In the genomic region with DNA sequence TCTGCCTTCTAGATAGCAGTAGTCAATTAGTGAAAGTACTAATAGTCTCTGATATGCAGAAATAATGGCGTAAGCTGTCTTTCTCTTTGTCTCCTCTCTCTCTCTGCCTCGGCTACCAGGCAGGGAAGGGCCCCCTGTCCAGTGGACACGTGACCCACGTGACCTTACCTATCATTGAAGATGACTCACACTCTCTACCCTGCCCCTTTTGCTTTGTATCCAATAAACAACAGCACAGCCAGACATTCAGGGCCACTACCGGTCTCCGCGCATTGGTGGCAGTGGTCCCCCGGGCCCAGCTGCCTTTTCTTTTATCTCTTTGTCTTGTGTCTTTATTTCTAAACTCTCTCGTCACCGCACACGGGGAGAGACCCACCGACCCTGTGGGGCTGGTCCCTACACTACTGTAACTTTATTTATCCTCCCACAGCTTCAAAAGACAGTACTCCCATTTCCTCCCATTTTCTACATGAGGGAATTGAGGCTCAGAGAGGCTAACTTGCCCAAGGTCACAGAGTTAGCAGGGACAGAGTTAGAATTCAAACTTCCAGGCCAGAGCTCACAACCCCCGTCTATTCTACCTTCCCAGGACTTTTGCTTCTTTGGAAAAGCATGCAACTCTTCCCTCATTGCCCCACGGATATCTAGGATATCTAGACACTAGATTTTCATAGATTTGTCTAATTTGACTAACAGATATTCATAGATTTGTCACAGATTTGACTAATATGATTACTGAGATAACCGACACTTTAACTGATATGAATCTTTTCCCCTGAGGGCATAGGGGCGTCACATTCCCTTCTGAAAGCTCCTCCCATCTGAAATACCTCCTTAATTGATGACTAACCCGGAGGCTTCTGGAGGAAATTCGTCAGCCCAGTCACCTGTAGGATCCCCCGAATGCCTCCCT, we compare ENCODE assay signal across 2 cellular contexts.
A peak's percentile ranks its signal among the peaks of the same experiment; 100 is the strongest.
TF ChIP-seq lines count a peak whose summit lies in the region.

No MANE protein-coding gene starts in this region.

TF ChIP-seq in IMR-90, 13 proteins besides CTCF, POLR2A, EP300 and RAD21 (continued from another document):
- TF ChIP-seq RFX5 (IDR thresholded peaks at IDR 0.05; ENCODE audit: low read depth, low read length) (no peak), BHLHE40 (IDR thresholded peaks at IDR 0.05; ENCODE audit: low read depth, low read length) (no peak)
- TF ChIP-seq, protein P1, sequence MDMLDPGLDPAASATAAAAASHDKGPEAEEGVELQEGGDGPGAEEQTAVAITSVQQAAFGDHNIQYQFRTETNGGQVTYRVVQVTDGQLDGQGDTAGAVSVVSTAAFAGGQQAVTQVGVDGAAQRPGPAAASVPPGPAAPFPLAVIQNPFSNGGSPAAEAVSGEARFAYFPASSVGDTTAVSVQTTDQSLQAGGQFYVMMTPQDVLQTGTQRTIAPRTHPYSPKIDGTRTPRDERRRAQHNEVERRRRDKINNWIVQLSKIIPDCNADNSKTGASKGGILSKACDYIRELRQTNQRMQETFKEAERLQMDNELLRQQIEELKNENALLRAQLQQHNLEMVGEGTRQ (IDR thresholded peaks at IDR 0.05; ENCODE audit: low read depth, low read length): 0 out of 2 replicates have a peak, but pooled peaks have one; percentile 8

TF ChIP-seq in WTC11, 78 proteins besides CTCF, POLR2A, EP300 and RAD21 (continued from another document):
- TF ChIP-seq, protein P2, sequence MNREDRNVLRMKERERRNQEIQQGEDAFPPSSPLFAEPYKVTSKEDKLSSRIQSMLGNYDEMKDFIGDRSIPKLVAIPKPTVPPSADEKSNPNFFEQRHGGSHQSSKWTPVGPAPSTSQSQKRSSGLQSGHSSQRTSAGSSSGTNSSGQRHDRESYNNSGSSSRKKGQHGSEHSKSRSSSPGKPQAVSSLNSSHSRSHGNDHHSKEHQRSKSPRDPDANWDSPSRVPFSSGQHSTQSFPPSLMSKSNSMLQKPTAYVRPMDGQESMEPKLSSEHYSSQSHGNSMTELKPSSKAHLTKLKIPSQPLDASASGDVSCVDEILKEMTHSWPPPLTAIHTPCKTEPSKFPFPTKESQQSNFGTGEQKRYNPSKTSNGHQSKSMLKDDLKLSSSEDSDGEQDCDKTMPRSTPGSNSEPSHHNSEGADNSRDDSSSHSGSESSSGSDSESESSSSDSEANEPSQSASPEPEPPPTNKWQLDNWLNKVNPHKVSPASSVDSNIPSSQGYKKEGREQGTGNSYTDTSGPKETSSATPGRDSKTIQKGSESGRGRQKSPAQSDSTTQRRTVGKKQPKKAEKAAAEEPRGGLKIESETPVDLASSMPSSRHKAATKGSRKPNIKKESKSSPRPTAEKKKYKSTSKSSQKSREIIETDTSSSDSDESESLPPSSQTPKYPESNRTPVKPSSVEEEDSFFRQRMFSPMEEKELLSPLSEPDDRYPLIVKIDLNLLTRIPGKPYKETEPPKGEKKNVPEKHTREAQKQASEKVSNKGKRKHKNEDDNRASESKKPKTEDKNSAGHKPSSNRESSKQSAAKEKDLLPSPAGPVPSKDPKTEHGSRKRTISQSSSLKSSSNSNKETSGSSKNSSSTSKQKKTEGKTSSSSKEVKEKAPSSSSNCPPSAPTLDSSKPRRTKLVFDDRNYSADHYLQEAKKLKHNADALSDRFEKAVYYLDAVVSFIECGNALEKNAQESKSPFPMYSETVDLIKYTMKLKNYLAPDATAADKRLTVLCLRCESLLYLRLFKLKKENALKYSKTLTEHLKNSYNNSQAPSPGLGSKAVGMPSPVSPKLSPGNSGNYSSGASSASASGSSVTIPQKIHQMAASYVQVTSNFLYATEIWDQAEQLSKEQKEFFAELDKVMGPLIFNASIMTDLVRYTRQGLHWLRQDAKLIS (CRISPR knock-in tag; IDR thresholded peaks at IDR 0.05; ENCODE audit: borderline replicate concordance): no peak
- TF ChIP-seq, protein P3, sequence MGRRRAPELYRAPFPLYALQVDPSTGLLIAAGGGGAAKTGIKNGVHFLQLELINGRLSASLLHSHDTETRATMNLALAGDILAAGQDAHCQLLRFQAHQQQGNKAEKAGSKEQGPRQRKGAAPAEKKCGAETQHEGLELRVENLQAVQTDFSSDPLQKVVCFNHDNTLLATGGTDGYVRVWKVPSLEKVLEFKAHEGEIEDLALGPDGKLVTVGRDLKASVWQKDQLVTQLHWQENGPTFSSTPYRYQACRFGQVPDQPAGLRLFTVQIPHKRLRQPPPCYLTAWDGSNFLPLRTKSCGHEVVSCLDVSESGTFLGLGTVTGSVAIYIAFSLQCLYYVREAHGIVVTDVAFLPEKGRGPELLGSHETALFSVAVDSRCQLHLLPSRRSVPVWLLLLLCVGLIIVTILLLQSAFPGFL (CRISPR knock-in tag; IDR thresholded peaks at IDR 0.05; ENCODE audit: borderline replicate concordance): no peak
- TF ChIP-seq, protein P4, sequence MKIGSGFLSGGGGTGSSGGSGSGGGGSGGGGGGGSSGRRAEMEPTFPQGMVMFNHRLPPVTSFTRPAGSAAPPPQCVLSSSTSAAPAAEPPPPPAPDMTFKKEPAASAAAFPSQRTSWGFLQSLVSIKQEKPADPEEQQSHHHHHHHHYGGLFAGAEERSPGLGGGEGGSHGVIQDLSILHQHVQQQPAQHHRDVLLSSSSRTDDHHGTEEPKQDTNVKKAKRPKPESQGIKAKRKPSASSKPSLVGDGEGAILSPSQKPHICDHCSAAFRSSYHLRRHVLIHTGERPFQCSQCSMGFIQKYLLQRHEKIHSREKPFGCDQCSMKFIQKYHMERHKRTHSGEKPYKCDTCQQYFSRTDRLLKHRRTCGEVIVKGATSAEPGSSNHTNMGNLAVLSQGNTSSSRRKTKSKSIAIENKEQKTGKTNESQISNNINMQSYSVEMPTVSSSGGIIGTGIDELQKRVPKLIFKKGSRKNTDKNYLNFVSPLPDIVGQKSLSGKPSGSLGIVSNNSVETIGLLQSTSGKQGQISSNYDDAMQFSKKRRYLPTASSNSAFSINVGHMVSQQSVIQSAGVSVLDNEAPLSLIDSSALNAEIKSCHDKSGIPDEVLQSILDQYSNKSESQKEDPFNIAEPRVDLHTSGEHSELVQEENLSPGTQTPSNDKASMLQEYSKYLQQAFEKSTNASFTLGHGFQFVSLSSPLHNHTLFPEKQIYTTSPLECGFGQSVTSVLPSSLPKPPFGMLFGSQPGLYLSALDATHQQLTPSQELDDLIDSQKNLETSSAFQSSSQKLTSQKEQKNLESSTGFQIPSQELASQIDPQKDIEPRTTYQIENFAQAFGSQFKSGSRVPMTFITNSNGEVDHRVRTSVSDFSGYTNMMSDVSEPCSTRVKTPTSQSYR (CRISPR knock-in tag; IDR thresholded peaks at IDR 0.05): no peak
- TF ChIP-seq, protein P5, sequence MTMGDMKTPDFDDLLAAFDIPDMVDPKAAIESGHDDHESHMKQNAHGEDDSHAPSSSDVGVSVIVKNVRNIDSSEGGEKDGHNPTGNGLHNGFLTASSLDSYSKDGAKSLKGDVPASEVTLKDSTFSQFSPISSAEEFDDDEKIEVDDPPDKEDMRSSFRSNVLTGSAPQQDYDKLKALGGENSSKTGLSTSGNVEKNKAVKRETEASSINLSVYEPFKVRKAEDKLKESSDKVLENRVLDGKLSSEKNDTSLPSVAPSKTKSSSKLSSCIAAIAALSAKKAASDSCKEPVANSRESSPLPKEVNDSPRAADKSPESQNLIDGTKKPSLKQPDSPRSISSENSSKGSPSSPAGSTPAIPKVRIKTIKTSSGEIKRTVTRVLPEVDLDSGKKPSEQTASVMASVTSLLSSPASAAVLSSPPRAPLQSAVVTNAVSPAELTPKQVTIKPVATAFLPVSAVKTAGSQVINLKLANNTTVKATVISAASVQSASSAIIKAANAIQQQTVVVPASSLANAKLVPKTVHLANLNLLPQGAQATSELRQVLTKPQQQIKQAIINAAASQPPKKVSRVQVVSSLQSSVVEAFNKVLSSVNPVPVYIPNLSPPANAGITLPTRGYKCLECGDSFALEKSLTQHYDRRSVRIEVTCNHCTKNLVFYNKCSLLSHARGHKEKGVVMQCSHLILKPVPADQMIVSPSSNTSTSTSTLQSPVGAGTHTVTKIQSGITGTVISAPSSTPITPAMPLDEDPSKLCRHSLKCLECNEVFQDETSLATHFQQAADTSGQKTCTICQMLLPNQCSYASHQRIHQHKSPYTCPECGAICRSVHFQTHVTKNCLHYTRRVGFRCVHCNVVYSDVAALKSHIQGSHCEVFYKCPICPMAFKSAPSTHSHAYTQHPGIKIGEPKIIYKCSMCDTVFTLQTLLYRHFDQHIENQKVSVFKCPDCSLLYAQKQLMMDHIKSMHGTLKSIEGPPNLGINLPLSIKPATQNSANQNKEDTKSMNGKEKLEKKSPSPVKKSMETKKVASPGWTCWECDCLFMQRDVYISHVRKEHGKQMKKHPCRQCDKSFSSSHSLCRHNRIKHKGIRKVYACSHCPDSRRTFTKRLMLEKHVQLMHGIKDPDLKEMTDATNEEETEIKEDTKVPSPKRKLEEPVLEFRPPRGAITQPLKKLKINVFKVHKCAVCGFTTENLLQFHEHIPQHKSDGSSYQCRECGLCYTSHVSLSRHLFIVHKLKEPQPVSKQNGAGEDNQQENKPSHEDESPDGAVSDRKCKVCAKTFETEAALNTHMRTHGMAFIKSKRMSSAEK (CRISPR knock-in tag; IDR thresholded peaks at IDR 0.05; ENCODE audit: borderline replicate concordance): no peak
- TF ChIP-seq KAT7 (CRISPR knock-in tag; IDR thresholded peaks at IDR 0.05; ENCODE audit: borderline replicate concordance) (no peak), JAZF1 (CRISPR knock-in tag; IDR thresholded peaks at IDR 0.05) (no peak), EMX1 (CRISPR knock-in tag; IDR thresholded peaks at IDR 0.05) (no peak), FOXP1 (CRISPR knock-in tag; IDR thresholded peaks at IDR 0.05; ENCODE audit: borderline replicate concordance) (no peak), ZNF396 (CRISPR knock-in tag; IDR thresholded peaks at IDR 0.05; ENCODE audit: borderline replicate concordance) (no peak), ZNF232 (CRISPR knock-in tag; IDR thresholded peaks at IDR 0.05) (no peak), ZNF219 (CRISPR knock-in tag; IDR thresholded peaks at IDR 0.05; ENCODE audit: borderline replicate concordance) (no peak)
- TF ChIP-seq, protein P6, sequence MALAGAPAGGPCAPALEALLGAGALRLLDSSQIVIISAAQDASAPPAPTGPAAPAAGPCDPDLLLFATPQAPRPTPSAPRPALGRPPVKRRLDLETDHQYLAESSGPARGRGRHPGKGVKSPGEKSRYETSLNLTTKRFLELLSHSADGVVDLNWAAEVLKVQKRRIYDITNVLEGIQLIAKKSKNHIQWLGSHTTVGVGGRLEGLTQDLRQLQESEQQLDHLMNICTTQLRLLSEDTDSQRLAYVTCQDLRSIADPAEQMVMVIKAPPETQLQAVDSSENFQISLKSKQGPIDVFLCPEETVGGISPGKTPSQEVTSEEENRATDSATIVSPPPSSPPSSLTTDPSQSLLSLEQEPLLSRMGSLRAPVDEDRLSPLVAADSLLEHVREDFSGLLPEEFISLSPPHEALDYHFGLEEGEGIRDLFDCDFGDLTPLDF (CRISPR knock-in tag; IDR thresholded peaks at IDR 0.05): no peak
- TF ChIP-seq, protein P7, sequence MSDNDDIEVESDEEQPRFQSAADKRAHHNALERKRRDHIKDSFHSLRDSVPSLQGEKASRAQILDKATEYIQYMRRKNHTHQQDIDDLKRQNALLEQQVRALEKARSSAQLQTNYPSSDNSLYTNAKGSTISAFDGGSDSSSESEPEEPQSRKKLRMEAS (CRISPR knock-in tag; IDR thresholded peaks at IDR 0.05): no peak
- TF ChIP-seq, protein P8, sequence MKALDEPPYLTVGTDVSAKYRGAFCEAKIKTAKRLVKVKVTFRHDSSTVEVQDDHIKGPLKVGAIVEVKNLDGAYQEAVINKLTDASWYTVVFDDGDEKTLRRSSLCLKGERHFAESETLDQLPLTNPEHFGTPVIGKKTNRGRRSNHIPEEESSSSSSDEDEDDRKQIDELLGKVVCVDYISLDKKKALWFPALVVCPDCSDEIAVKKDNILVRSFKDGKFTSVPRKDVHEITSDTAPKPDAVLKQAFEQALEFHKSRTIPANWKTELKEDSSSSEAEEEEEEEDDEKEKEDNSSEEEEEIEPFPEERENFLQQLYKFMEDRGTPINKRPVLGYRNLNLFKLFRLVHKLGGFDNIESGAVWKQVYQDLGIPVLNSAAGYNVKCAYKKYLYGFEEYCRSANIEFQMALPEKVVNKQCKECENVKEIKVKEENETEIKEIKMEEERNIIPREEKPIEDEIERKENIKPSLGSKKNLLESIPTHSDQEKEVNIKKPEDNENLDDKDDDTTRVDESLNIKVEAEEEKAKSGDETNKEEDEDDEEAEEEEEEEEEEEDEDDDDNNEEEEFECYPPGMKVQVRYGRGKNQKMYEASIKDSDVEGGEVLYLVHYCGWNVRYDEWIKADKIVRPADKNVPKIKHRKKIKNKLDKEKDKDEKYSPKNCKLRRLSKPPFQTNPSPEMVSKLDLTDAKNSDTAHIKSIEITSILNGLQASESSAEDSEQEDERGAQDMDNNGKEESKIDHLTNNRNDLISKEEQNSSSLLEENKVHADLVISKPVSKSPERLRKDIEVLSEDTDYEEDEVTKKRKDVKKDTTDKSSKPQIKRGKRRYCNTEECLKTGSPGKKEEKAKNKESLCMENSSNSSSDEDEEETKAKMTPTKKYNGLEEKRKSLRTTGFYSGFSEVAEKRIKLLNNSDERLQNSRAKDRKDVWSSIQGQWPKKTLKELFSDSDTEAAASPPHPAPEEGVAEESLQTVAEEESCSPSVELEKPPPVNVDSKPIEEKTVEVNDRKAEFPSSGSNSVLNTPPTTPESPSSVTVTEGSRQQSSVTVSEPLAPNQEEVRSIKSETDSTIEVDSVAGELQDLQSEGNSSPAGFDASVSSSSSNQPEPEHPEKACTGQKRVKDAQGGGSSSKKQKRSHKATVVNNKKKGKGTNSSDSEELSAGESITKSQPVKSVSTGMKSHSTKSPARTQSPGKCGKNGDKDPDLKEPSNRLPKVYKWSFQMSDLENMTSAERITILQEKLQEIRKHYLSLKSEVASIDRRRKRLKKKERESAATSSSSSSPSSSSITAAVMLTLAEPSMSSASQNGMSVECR (CRISPR knock-in tag; IDR thresholded peaks at IDR 0.05; ENCODE audit: borderline replicate concordance): no peak
